21 cellular contexts compared by ENCODE assay signal in genomic region chr14:39275395-39275794, GRCh38.
"Had no signal": no experiment of that assay in that cellular context is flagged by ENCODE, and none has a peak within 500 bp of the region (broad histone marks: within the 10 kb centered on the region; RNA-seq: fewer than 3 reads in every experiment).

No MANE protein-coding gene starts in this region.

- H3K27ac Mint-ChIP-seq: activated T-helper 2 cell treated with anti-CD3 and anti-CD28 coated beads, Interferon-gamma antibody, Interleukin-2, Interleukin-4, amounts not matched to agents 10 μg/mL and 5 μg/mL and 100 μg/mL, durations not matched to agents 14 hours and 24 hours and 36 hours; T-helper 2 cell treated with Interferon-gamma antibody and Interleukin-4, amounts not matched to agents 5 μg/mL and 100 μg/mL, for 36 hours; WTC11 had no signal

- H3K4me3 ChIP-seq: colonic mucosa, right atrium auricular region, stomach had no signal

- ATAC-seq: activated CD4-positive, alpha-beta T cell treated with anti-CD3 and anti-CD28 coated beads for 36 hours; left ventricle myocardium superior; WTC11 had no signal

- H3K27me3 Mint-ChIP-seq: activated CD4-positive, alpha-beta memory T cell treated with anti-CD3 and anti-CD28 coated beads for 36 hours; activated CD4-positive, alpha-beta T cell treated with anti-CD3 and anti-CD28 coated beads for 36 hours had no signal

- H3K4me1 Mint-ChIP-seq: nephron progenitor cell had no signal

- H3K27ac ChIP-seq: brain microvascular endothelial cell, colonic mucosa, right atrium auricular region, stomach had no signal

- H3K4me1 ChIP-seq: colonic mucosa, right atrium auricular region had no signal

- DNase-seq: activated CD4-positive, alpha-beta memory T cell treated with anti-CD3 and anti-CD28 coated beads for 36 hours; activated CD4-positive, alpha-beta T cell treated with anti-CD3 and anti-CD28 coated beads for 36 hours; activated naive CD4-positive, alpha-beta T cell treated with anti-CD3 and anti-CD28 coated beads for 36 hours; activated T-cell treated with anti-CD3 and anti-CD28 coated beads for 4 hours; aorta; brain microvascular endothelial cell; central memory CD4-positive, alpha-beta T cell; colonic mucosa; head of caudate nucleus; kidney glomerular epithelial cell; left ventricle myocardium superior; mesendoderm; nephron progenitor cell; nucleus accumbens; stimulated activated CD4-positive, alpha-beta T cell treated with anti-CD3 and anti-CD28 coated beads, Interleukin-2, amount 100 ng/mL, for 24 hours; stomach; trophoblast cell had no signal

- H3K36me3 ChIP-seq: brain microvascular endothelial cell, colonic mucosa had no signal

- H3K27me3 ChIP-seq: brain microvascular endothelial cell, colonic mucosa, right atrium auricular region, stomach had no signal

- H3K4me3 Mint-ChIP-seq: activated CD4-positive, alpha-beta memory T cell treated with anti-CD3 and anti-CD28 coated beads for 36 hours; activated CD4-positive, alpha-beta T cell treated with anti-CD3 and anti-CD28 coated beads for 36 hours; activated naive CD4-positive, alpha-beta T cell treated with anti-CD3 and anti-CD28 coated beads for 36 hours; nephron progenitor cell; T-helper 2 cell treated with Interferon-gamma antibody and Interleukin-4, amounts not matched to agents 5 μg/mL and 100 μg/mL, for 36 hours; WTC11 had no signal

- H3K9me3 ChIP-seq: colonic mucosa, right atrium auricular region had no signal

- H3K9me3 Mint-ChIP-seq: activated CD4-positive, alpha-beta memory T cell treated with anti-CD3 and anti-CD28 coated beads for 36 hours had no signal
